Comparison of ENCODE assay signal across 10 cellular contexts in genomic region chr12:68497702-68498101, GRCh38.
DNase-seq lines count a peak whose midpoint lies in the region; ATAC-seq, FAIRE-seq and TF ChIP-seq lines count a peak whose summit lies in the region.
"Had no signal": no experiment of that assay in that cellular context is flagged by ENCODE, and none has a peak within 500 bp of the region (broad histone marks: within the 10 kb centered on the region; RNA-seq: fewer than 3 reads in every experiment).

No MANE protein-coding gene starts in this region.

- H3K27ac ChIP-seq in astrocyte (ENCODE audit: low read depth, low read length) = peak overlapping the region; percentile 72

- no peak overlapping the region for H2AFZ ChIP-seq in astrocyte (ENCODE audit: low read depth, low read length)

- no peaks in the 10 kb centered on the region for H3K36me3 Mint-ChIP-seq in astrocyte (ENCODE audit: low read depth, unreplicated experiment)
- no peaks in the 10 kb centered on the region for H3K36me3 Mint-ChIP-seq in natural killer cell

- peaks cover 16% of the 10 kb centered on the region for H3K4me1 ChIP-seq in astrocyte (ENCODE audit: insufficient read depth, low read length)

- no peaks in the 10 kb centered on the region for H4K20me1 ChIP-seq in astrocyte (ENCODE audit: insufficient read depth, low read length)

- H3K27ac Mint-ChIP-seq in astrocyte (ENCODE audit: unreplicated experiment) = no peak overlapping the region
- peak overlapping the region; percentile 84 to 90 for H3K27ac Mint-ChIP-seq in natural killer cell

- ATAC-seq in natural killer cell (peak; percentile 68 to 90 (median 82)), HG03045 (IDR thresholded peaks at IDR 0.05; ENCODE audit: unreplicated experiment) (no peak)

- peak overlapping the region; percentile 62 for H3K4me2 ChIP-seq in astrocyte (ENCODE audit: low read length)

- H3K27me3 Mint-ChIP-seq in astrocyte (ENCODE audit: low read depth, unreplicated experiment) (peaks cover 2% of the 10 kb centered on the region), natural killer cell (ENCODE audit: low read depth in 2 of 2) (no peaks in the 10 kb centered on the region)

- DNase-seq in EH (ENCODE audit: low read depth) = peak; percentile 100
- DNase-seq in NCI-H226 = peak; percentile 93
- DNase-seq in astrocyte (ENCODE audit: low read depth) = peak; percentile 100
- no peak for DNase-seq in natural killer cell
- no peak for DNase-seq in middle frontal gyrus (ENCODE audit: extremely low spot score, low spot score)
- no peak for DNase-seq in NCI-H187 (lab: John Stamatoyannopoulos, UW)
- no peak for DNase-seq in CD1c-positive myeloid dendritic cell (ENCODE audit: extremely low spot score)
- DNase-seq: H7, NCI-H2029 treated with DMSO at 0.1 percent for 48 hours had no signal

- no peaks in the 10 kb centered on the region for H3K36me3 ChIP-seq in astrocyte (ENCODE audit: insufficient read depth, low read length)

- intact Hi-C loops in natural killer cell (cut with micrococcal nuclease) = loop anchor here (5.0 kb wide), 3 partner anchors 35 to 75 kb away; no protein-coding TSS in a partner anchor

- no peak overlapping the region for H3K9ac ChIP-seq in astrocyte (ENCODE audit: low read length)

- TF ChIP-seq CTCF in astrocyte (IDR thresholded peaks at IDR 0.05; ENCODE audit: insufficient read depth, low read depth, low read length) (no peak), natural killer cell (IDR thresholded peaks at IDR 0.05) (no peak)

- H3K4me3 Mint-ChIP-seq in astrocyte (ENCODE audit: unreplicated experiment) = peak overlapping the region; percentile 12
- peak overlapping the region; percentile 72 for H3K4me3 Mint-ChIP-seq in natural killer cell

- H3K4me1 Mint-ChIP-seq in astrocyte (ENCODE audit: low read depth, unreplicated experiment) (peaks cover 20% of the 10 kb centered on the region), natural killer cell (peaks cover 31 to 58% of the 10 kb centered on the region in 2 donors)

- H3K9me3 ChIP-seq in astrocyte (ENCODE audit: insufficient read depth, low read depth, low read length) = no peaks in the 10 kb centered on the region

- H3K9me3 Mint-ChIP-seq in astrocyte (ENCODE audit: unreplicated experiment) (no peaks in the 10 kb centered on the region), natural killer cell (no peaks in the 10 kb centered on the region)

- peak; percentile 100 for FAIRE-seq in astrocyte (lab: Jason Lieb, UNC)

- H3K4me3 ChIP-seq in astrocyte (ENCODE audit: insufficient read depth, low read depth, low read length) = no peak overlapping the region

- H3K27me3 ChIP-seq in astrocyte (ENCODE audit: insufficient read depth, low read length) = no peaks in the 10 kb centered on the region

- H3K79me2 ChIP-seq in astrocyte (ENCODE audit: insufficient read depth, low read length) = no peaks in the 10 kb centered on the region

Comparison
In these comparisons a context has a peak if more than half of its experiments do, and no peak if none do; other contexts are left out.
1. DNase-seq: peak in EH (single experiment), NCI-H226 (single experiment) and astrocyte (single experiment); none in natural killer cell (single experiment), middle frontal gyrus (single experiment), NCI-H187 (0 of 2) and CD1c-positive myeloid dendritic cell (single experiment).